In the genomic region with DNA sequence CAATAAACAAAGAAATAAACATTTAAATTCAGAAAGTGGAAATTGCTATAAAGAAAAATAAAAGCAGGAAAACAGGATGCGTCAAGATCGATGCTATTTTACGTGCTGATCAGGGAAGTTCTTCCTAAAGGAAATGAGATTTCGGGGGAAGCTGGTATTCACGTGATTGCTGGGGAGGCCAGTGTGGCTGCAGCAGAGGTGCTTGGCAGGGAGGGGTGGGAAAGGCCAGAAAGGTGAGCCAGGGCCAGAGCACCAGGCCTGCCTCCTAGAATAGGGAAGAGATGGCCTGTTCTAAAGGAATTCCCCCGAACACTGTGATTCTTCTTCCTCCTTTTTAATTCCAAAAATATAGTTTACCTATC, we compare ENCODE assay signal across 8 cellular contexts. TPM values are rescaled to one million over a fixed set of nuclear protein-coding genes. Genes with fewer than 3 reads are reported as not detected.
DNase-seq lines count a peak whose midpoint lies in the region; ATAC-seq and TF ChIP-seq lines count a peak whose summit lies in the region.

No MANE protein-coding gene starts in this region.

- peaks cover 21% of the 10 kb centered on the region for H3K36me3 Mint-ChIP-seq in Caco-2 (ENCODE audit: insufficient read depth, unreplicated experiment)

- H3K9me3 Mint-ChIP-seq in Caco-2 (ENCODE audit: unreplicated experiment), result no peaks in the 10 kb centered on the region

- CTCF ChIA-PET in Caco-2 (lab: Charles Lee), result interaction anchor here (1.0 to 1.9 kb wide), 6 partner anchors 10 to 101 kb away, joined by 3 to 11 read pairs (median 6); no protein-coding TSS in a partner anchor

- H3K4me1 Mint-ChIP-seq in Caco-2 (ENCODE audit: low read depth, unreplicated experiment), result peaks cover 16% of the 10 kb centered on the region

- BruUV-seq in Caco-2 (replicated peaks; lab: Mats Ljungman, UMichigan), result no TSS peak

- peak overlapping the region; percentile 24 for H3K27ac ChIP-seq in effector memory CD4-positive, alpha-beta T cell (ENCODE audit: insufficient read depth, low read length, poor library complexity, severe bottlenecking)
- H3K27ac ChIP-seq in neutrophil, result no peak overlapping the region

- intact Hi-C loops in Caco-2 (cut with micrococcal nuclease; ENCODE audit: unreplicated experiment), result loop anchor here (1.0 to 2.0 kb wide), 8 partner anchors 11 to 736 kb away; partner anchors contain the start of gene TRIM24

- no peaks in the 10 kb centered on the region for H3K9me3 ChIP-seq in Caco-2
- no peaks in the 10 kb centered on the region for H3K9me3 ChIP-seq in MG63
- no peaks in the 10 kb centered on the region for H3K9me3 ChIP-seq in effector memory CD4-positive, alpha-beta T cell (ENCODE audit: control insufficient read depth, low read length)
- no peaks in the 10 kb centered on the region for H3K9me3 ChIP-seq in neutrophil

- H3K4me3 Mint-ChIP-seq in Caco-2 (ENCODE audit: unreplicated experiment), result peak overlapping the region; percentile 93

- H3K4me1 ChIP-seq in Caco-2 (peaks cover 27% of the 10 kb centered on the region), neutrophil (ENCODE audit: control insufficient read depth in 1 of 2, insufficient read depth in 1 of 2, low read depth in 1 of 2, low read length in 1 of 2) (peaks cover 23 to 24% of the 10 kb centered on the region in 2 experiments)
- H3K4me1 ChIP-seq in effector memory CD4-positive, alpha-beta T cell (ENCODE audit: control insufficient read depth, insufficient read depth, low read length, poor library complexity, severe bottlenecking), result peaks cover 4% of the 10 kb centered on the region

- H3K27ac Mint-ChIP-seq in Caco-2 (ENCODE audit: unreplicated experiment), result peak overlapping the region; percentile 91

- H3K4me3 ChIP-seq in Caco-2 (ENCODE audit: low read depth, low read length), result no peak overlapping the region
- peak overlapping the region; percentile 22; the same call in 1 of the 2 replicates for H3K4me3 ChIP-seq in MG63
- no peak overlapping the region for H3K4me3 ChIP-seq in effector memory CD4-positive, alpha-beta T cell (ENCODE audit: insufficient read depth, low read depth, low read length, poor library complexity, severe bottlenecking)
- H3K4me3 ChIP-seq in neutrophil (ENCODE audit: low read depth in 1 of 2, low read length in 1 of 2), result peak overlapping the region; percentile 97 to 100

- H3K27me3 ChIP-seq in Caco-2 (replicated peaks; ENCODE audit: control insufficient read depth, insufficient read depth, low read length) (no peaks in the 10 kb centered on the region), MG63 (no peaks in the 10 kb centered on the region), neutrophil (no peaks in the 10 kb centered on the region)
- H3K27me3 ChIP-seq in effector memory CD4-positive, alpha-beta T cell (replicated peaks; ENCODE audit: control insufficient read depth, insufficient read depth, low read length, poor library complexity, severe bottlenecking), result no peaks in the 10 kb centered on the region

- H3K27me3 Mint-ChIP-seq in Caco-2 (ENCODE audit: insufficient read depth, unreplicated experiment), result no peaks in the 10 kb centered on the region

- POLR2A ChIA-PET in Caco-2 (lab: Charles Lee), result no interaction called here

- TF ChIP-seq CTCF in Caco-2 (IDR thresholded peaks at IDR 0.05; ENCODE audit: insufficient read depth in 1 of 2, low read depth in 1 of 2, low read length in 1 of 2, severe bottlenecking in 1 of 2, unreplicated experiment in 1 of 2), result no peak
- no peak for TF ChIP-seq CTCF in neutrophil (IDR thresholded peaks at IDR 0.05)

- H3K36me3 ChIP-seq in Caco-2 (ENCODE audit: control insufficient read depth, insufficient read depth, low read length) (peaks cover 3% of the 10 kb centered on the region; the same call in 1 of the 2 replicates), MG63 (peaks cover 5% of the 10 kb centered on the region), neutrophil (no peaks in the 10 kb centered on the region)
- no peaks in the 10 kb centered on the region for H3K36me3 ChIP-seq in effector memory CD4-positive, alpha-beta T cell (ENCODE audit: control insufficient read depth, insufficient read depth, low read length)

- DNase-seq in Caco-2, result no peak
- no peak for DNase-seq in MG63
- DNase-seq in effector memory CD4-positive, alpha-beta T cell, result no peak
- no peak for DNase-seq in NCI-H1105 (lab: John Stamatoyannopoulos, UW)
- no peak for DNase-seq in DMS153 treated with DMSO at 0.1 percent for 48 hours (lab: John Stamatoyannopoulos, UW; ENCODE audit: unreplicated experiment)
- DNase-seq in GF-D8 (lab: John Stamatoyannopoulos, UW), result no peak

- no peak for ATAC-seq in GM18907 (IDR thresholded peaks at IDR 0.05; ENCODE audit: unreplicated experiment)

RNA-seq across cellular contexts. Expression of gene CREB3L2, which starts 0.9 kb away (rescaled TPM):
- 106 and 123 TPM in 2 replicates for total RNA-seq in Caco-2 (2022)
- 5.0 and 6.0 TPM in 2 replicates for total RNA-seq in MG63 (2014; rRNA removed; shearing (Covaris generic); ENCODE audit: low replicate concordance)

Comparison
In these comparisons a context has a peak if more than half of its experiments do, and no peak if none do; other contexts are left out.
1. H3K4me3 ChIP-seq: peak in MG63 (single experiment) and neutrophil (2 of 2); none in Caco-2 (single experiment) and effector memory CD4-positive, alpha-beta T cell (single experiment).
2. RNA of gene CREB3L2, which starts 0.9 kb away (total RNA-seq): 106 to 123 TPM in Caco-2; 5.0 to 6.0 TPM in MG63; every median in the first group is over 10 times any median in the second.